Comparison of ENCODE assay signal across 35 cellular contexts in the genomic region with DNA sequence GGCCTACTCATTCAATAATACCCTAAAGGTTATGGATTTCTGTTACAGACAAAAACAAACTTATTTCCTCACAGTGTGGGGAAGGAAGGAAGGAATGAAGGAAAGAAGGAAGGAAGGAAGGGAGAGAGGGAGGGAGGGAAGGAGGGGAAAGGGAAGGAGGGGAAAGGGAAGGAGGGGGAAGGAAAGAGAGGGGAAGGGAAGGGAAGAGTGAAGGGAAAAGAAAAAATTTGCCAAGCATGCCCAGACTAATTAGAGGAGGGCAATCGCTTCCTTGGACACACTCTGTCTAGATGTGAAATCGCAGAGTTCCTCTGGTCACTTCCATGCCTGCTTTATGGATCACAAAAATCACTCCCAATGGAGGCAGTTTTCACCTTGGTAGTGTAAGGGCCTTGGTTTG.
DNase-seq lines count a peak whose midpoint lies in the region; ATAC-seq, FAIRE-seq and TF ChIP-seq lines count a peak whose summit lies in the region.
"Had no signal": no experiment of that assay in that cellular context is flagged by ENCODE, and none has a peak within 500 bp of the region (broad histone marks: within the 10 kb centered on the region; RNA-seq: fewer than 3 reads in every experiment).

No MANE protein-coding gene starts in this region.

- H4K20me1 ChIP-seq in HepG2 (ENCODE audit: insufficient read depth, low read length): no peaks in the 10 kb centered on the region
- H4K20me1 ChIP-seq: BLaER1; BLaER1 treated with 17β-estradiol and CSF1 and Interleukin-3, amounts not matched to agents 10 nM and 100 nM had no signal

- intact Hi-C loops in HepG2 (cut with micrococcal nuclease; ENCODE audit: unreplicated experiment) (no loop called here), right lobe of liver (cut with DNase I) (no loop called here), testis (cut with DNase I; ENCODE audit: low total_unique reads) (no loop called here)

- H3K27me3 Mint-ChIP-seq in brain: peaks cover 5% of the 10 kb centered on the region
- H3K27me3 Mint-ChIP-seq: B cell; CD4-positive, alpha-beta T cell; CD4-positive, CD25-positive, alpha-beta regulatory T cell; CD8-positive, alpha-beta memory T cell had no signal

- POLR2A ChIA-PET in HepG2 (lab: Yijun Ruan, JAX): no interaction called here

- H3K27me3 ChIP-seq in HepG2 (ENCODE audit: control insufficient read depth in 1 of 2, insufficient read depth in 2 of 2, low read length in 2 of 2) (no peaks in the 10 kb centered on the region), right lobe of liver (no peaks in the 10 kb centered on the region), testis (no peaks in the 10 kb centered on the region)
- H3K27me3 ChIP-seq: BE2C; BLaER1; BLaER1 treated with 17β-estradiol and CSF1 and Interleukin-3, amounts not matched to agents 10 nM and 100 nM had no signal

- H3K4me3 ChIP-seq in HepG2 (replicated peaks in 1 of 3; ENCODE audit: insufficient read depth in 1 of 3, low read depth in 2 of 3, low read length in 3 of 3) (no peak overlapping the region), right lobe of liver (no peak overlapping the region), testis (no peak overlapping the region)
- H3K4me3 ChIP-seq: A549; BLaER1; BLaER1 treated with 17β-estradiol and CSF1 and Interleukin-3, amounts not matched to agents 10 nM and 100 nM had no signal

- H3K4me3 Mint-ChIP-seq in brain: no peak overlapping the region
- H3K4me3 Mint-ChIP-seq: B cell; CD14-positive monocyte; CD4-positive, alpha-beta memory T cell; CD4-positive, alpha-beta T cell; CD4-positive, CD25-positive, alpha-beta regulatory T cell; CD8-positive, alpha-beta memory T cell; CD8-positive, alpha-beta T cell had no signal

- no peak overlapping the region for H3K9ac ChIP-seq in HepG2 (ENCODE audit: insufficient read depth, low read depth, low read length)
- H3K9ac ChIP-seq: BLaER1; BLaER1 treated with 17β-estradiol and CSF1 and Interleukin-3, amounts not matched to agents 10 nM and 100 nM had no signal

- peaks cover 0 to 11% (median 0%) of the 10 kb centered on the region in 5 experiments for H3K9me3 Mint-ChIP-seq in brain

- no TSS peak for BruUV-seq in HepG2 (replicated peaks; lab: Mats Ljungman, UMichigan)

- TF ChIP-seq EP300 in HepG2 (IDR thresholded peaks at IDR 0.05; ENCODE audit: low read depth in 2 of 2, low read length in 2 of 2): no peak
- TF ChIP-seq EP300 in HepG2 (CRISPR knock-in tag; IDR thresholded peaks at IDR 0.05; ENCODE audit: borderline replicate concordance): no peak

- H3K36me3 Mint-ChIP-seq in brain: no peaks in the 10 kb centered on the region
- H3K36me3 Mint-ChIP-seq: CD14-positive monocyte; CD4-positive, alpha-beta memory T cell; CD4-positive, CD25-positive, alpha-beta regulatory T cell; CD8-positive, alpha-beta memory T cell; CD8-positive, alpha-beta T cell had no signal

- DNase-seq in HepG2 (ENCODE audit: low spot score): no peak
- no peak for DNase-seq in right lobe of liver
- DNase-seq in urothelium cell line (ENCODE audit: low spot score): no peak
- no peak for DNase-seq in NCI-H510A treated with DMSO at 0.1 percent for 48 hours (lab: John Stamatoyannopoulos, UW)
- no peak for DNase-seq in testis
- DNase-seq: 8988T; ACHN; AML-193; BE2C; C1 segment of cervical spinal cord; Caco-2; Calu3; CD4-positive, alpha-beta memory T cell; CD4-positive, alpha-beta T cell; CD4-positive, CD25-positive, alpha-beta regulatory T cell; CD8-positive, alpha-beta memory T cell; CD8-positive, alpha-beta T cell; COR-L47; DMS 273 treated with DMSO at 0.1 percent for 48 hours; DMS153; DMS53; DMS79; DMS79 treated with DMSO at 0.1 percent for 48 hours; DND-41; EL had no signal

- WGBS in HepG2 (ENCODE audit: low lambda C conversion rate): 2% methylated on average over 2 of the region's 2 CpGs
- 83% methylated on average over 2 of the region's 2 CpGs for WGBS in right lobe of liver (ENCODE audit: insufficient coverage, low coverage, low lambda C conversion rate, missing lambda C conversion rate)
- WGBS in testis, 2 donors: 93 to 95% methylated on average over 2 of the region's 2 CpGs

- H3K36me3 ChIP-seq in HepG2 (replicated peaks in 1 of 2; ENCODE audit: control insufficient read depth in 1 of 2, insufficient read depth in 2 of 2, low read length in 2 of 2) (no peaks in the 10 kb centered on the region), right lobe of liver (no peaks in the 10 kb centered on the region), testis (ENCODE audit: low read depth, missing control alignments) (no peaks in the 10 kb centered on the region)
- H3K36me3 ChIP-seq: BE2C; BLaER1; BLaER1 treated with 17β-estradiol and CSF1 and Interleukin-3, amounts not matched to agents 10 nM and 100 nM had no signal

- H3K9me3 ChIP-seq in HepG2 (ENCODE audit: low read length) (no peaks in the 10 kb centered on the region), right lobe of liver (no peaks in the 10 kb centered on the region), testis (no peaks in the 10 kb centered on the region)
- H3K9me3 ChIP-seq: BE2C; BLaER1; BLaER1 treated with 17β-estradiol and CSF1 and Interleukin-3, amounts not matched to agents 10 nM and 100 nM; Caco-2 had no signal

- TF ChIP-seq CTCF in HepG2 (CRISPR knock-in tag; IDR thresholded peaks at IDR 0.05): no peak
- no peak for TF ChIP-seq CTCF in right lobe of liver (IDR thresholded peaks at IDR 0.05)
- TF ChIP-seq CTCF in brain (conservative IDR thresholded peaks at IDR 0.05): no peak
- TF ChIP-seq CTCF in testis (IDR thresholded peaks at IDR 0.05): no peak

- CTCF ChIA-PET in HepG2 (lab: Yijun Ruan, JAX; ENCODE audit: low intra/inter-chr PET ratio, low total read pairs): no interaction called here

- FAIRE-seq in HepG2 (lab: Jason Lieb, UNC) (no peak), urothelium cell line (lab: Jason Lieb, UNC) (peak; percentile 91)
- FAIRE-seq: A204.1, A549, D721Med had no signal

- H3K27ac ChIP-seq in HepG2 (ENCODE audit: extremely low read length, insufficient read depth, low read length): no peak overlapping the region
- no peak overlapping the region for H3K27ac ChIP-seq in right lobe of liver
- no peak overlapping the region for H3K27ac ChIP-seq in testis
- H3K27ac ChIP-seq: 22Rv1; A549; BLaER1; BLaER1 treated with 17β-estradiol and CSF1 and Interleukin-3, amounts not matched to agents 10 nM and 100 nM; C4-2B had no signal

- H3K27ac Mint-ChIP-seq in brain: peak overlapping the region in 3 of 5 experiments; percentile 83 to 94 (median 90)
- H3K27ac Mint-ChIP-seq: B cell; CD14-positive monocyte; CD4-positive, alpha-beta memory T cell; CD4-positive, alpha-beta T cell; CD4-positive, CD25-positive, alpha-beta regulatory T cell; CD8-positive, alpha-beta memory T cell; CD8-positive, alpha-beta T cell had no signal

- no peak overlapping the region for H3K4me2 ChIP-seq in HepG2 (ENCODE audit: low read depth, low read length)
- H3K4me2 ChIP-seq: A549; BLaER1; BLaER1 treated with 17β-estradiol and CSF1 and Interleukin-3, amounts not matched to agents 10 nM and 100 nM had no signal

- H3K79me2 ChIP-seq in HepG2 (ENCODE audit: insufficient read depth, low read length): no peaks in the 10 kb centered on the region

- peaks cover 9% of the 10 kb centered on the region for H3K4me1 Mint-ChIP-seq in brain
- H3K4me1 Mint-ChIP-seq: B cell; CD14-positive monocyte; CD4-positive, alpha-beta memory T cell; CD4-positive, CD25-positive, alpha-beta regulatory T cell; CD8-positive, alpha-beta memory T cell had no signal

- no peak overlapping the region for H2AFZ ChIP-seq in HepG2 (ENCODE audit: low read length)

- H3K4me1 ChIP-seq in HepG2 (ENCODE audit: insufficient read depth, low read length) (no peaks in the 10 kb centered on the region), right lobe of liver (no peaks in the 10 kb centered on the region), testis (no peaks in the 10 kb centered on the region)
- H3K4me1 ChIP-seq: A549; BE2C; BLaER1 treated with 17β-estradiol and CSF1 and Interleukin-3, amounts not matched to agents 10 nM and 100 nM; Caco-2 had no signal

- in situ Hi-C loops in HepG2 (cut with HindIII; ENCODE audit: extremely low pct_ligation_motif_present, low pct_unique_long_range_greater_than_20kb): no loop called here

- no peak for TF ChIP-seq POLR2A in HepG2 (IDR thresholded peaks at IDR 0.05; ENCODE audit: insufficient read depth in 1 of 2, low read depth in 2 of 2, low read length in 2 of 2)
- no peak for TF ChIP-seq POLR2A in right lobe of liver (IDR thresholded peaks at IDR 0.05)
- TF ChIP-seq POLR2A in testis (IDR thresholded peaks at IDR 0.05): no peak

- ATAC-seq in HepG2: no peak
- ATAC-seq in right lobe of liver: no peak
- ATAC-seq: A549; CD8-positive, alpha-beta T cell had no signal

- TF ChIP-seq RAD21 in HepG2 (CRISPR knock-in tag; IDR thresholded peaks at IDR 0.05): no peak

TF ChIP-seq in HepG2, 621 proteins besides CTCF, POLR2A, EP300 and RAD21:
- TF ChIP-seq HNRNPK (IDR thresholded peaks at IDR 0.05; ENCODE audit: low read depth, low read length, poor library complexity, severe bottlenecking) (peak; percentile 81), PCBP2 (optimal IDR thresholded peaks at IDR 0.05; ENCODE audit: low read depth, low read length, poor library complexity, severe bottlenecking) (peak; percentile 92), SIN3B (IDR thresholded peaks at IDR 0.05; ENCODE audit: low read length) (no peak)
- TF ChIP-seq, protein P1, sequence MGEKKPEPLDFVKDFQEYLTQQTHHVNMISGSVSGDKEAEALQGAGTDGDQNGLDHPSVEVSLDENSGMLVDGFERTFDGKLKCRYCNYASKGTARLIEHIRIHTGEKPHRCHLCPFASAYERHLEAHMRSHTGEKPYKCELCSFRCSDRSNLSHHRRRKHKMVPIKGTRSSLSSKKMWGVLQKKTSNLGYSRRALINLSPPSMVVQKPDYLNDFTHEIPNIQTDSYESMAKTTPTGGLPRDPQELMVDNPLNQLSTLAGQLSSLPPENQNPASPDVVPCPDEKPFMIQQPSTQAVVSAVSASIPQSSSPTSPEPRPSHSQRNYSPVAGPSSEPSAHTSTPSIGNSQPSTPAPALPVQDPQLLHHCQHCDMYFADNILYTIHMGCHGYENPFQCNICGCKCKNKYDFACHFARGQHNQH (CRISPR knock-in tag; IDR thresholded peaks at IDR 0.05): no peak
